9 cellular contexts compared by ENCODE assay signal in the genomic region with DNA sequence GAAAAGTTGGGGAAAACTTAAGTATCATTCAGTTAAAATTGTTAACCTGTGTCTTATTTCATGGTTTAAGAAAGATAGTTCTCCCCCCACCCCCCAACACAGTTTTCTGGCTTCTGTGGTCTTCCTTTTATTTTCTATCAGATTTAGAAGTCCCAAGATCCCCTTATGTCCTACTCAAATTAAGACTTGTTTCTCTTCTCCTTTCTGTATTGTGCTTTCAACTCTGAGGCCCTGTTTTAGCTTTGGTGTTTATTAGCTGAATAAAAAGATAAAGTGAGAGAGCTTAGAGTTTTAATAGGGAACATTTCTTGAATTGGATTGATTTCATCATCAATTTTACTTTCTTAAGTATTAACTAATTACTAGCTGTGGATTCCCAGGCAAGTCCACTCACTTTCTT.
DNase-seq lines count a peak whose midpoint lies in the region; ATAC-seq and TF ChIP-seq lines count a peak whose summit lies in the region.
"Had no signal": no experiment of that assay in that cellular context is flagged by ENCODE, and none has a peak within 500 bp of the region (broad histone marks: within the 10 kb centered on the region; RNA-seq: fewer than 3 reads in every experiment).

No MANE protein-coding gene starts in this region.

- H3K36me3 ChIP-seq in heart right ventricle = no peaks in the 10 kb centered on the region
- H3K36me3 ChIP-seq in thyroid gland = no peaks in the 10 kb centered on the region
- H3K36me3 ChIP-seq: BE2C had no signal

- H3K36me3 Mint-ChIP-seq in activated naive CD8-positive, alpha-beta T cell treated with anti-CD3 and anti-CD28 coated beads, Interleukin-2, amount 50 U/mL, for 24 hours (ENCODE audit: low read depth) = peaks cover 14% of the 10 kb centered on the region

- H3K4me3 ChIP-seq in heart right ventricle (no peak overlapping the region), thyroid gland (replicated peaks in 1 of 3) (no peak overlapping the region), lower leg skin (ENCODE audit: low read depth, poor library complexity, severe bottlenecking) (no peak overlapping the region)

- no peak for TF ChIP-seq CTCF in heart right ventricle (IDR thresholded peaks at IDR 0.05)
- TF ChIP-seq CTCF in thyroid gland (IDR thresholded peaks at IDR 0.05) = no peak
- TF ChIP-seq CTCF in lower leg skin (IDR thresholded peaks at IDR 0.05) = no peak

- no peak for DNase-seq in heart right ventricle
- no peak for DNase-seq in Right ventricle myocardium superior
- DNase-seq in activated naive CD8-positive, alpha-beta T cell treated with anti-CD3 and anti-CD28 coated beads, Interleukin-2, amount 50 U/mL, for 24 hours = no peak
- no peak for DNase-seq in thyroid gland
- DNase-seq in stimulated activated CD4-positive, alpha-beta T cell treated with anti-CD3 and anti-CD28 coated beads, Interleukin-4, amount 100 ng/mL, for 4 hours = no peak
- no peak for DNase-seq in NCI-H774 (lab: John Stamatoyannopoulos, UW)
- DNase-seq in lower leg skin (ENCODE audit: low spot score in 2 of 2) = no peak
- DNase-seq: BE2C had no signal

- H3K4me1 ChIP-seq in heart right ventricle = peaks cover 10 to 58% (median 41%) of the 10 kb centered on the region in 9 donors
- peaks cover 23 to 34% of the 10 kb centered on the region in 2 donors for H3K4me1 ChIP-seq in thyroid gland

- H3K27ac ChIP-seq in heart right ventricle (peak overlapping the region in 9 of 10 donors; percentile 1 to 62 (median 44)), thyroid gland (peak overlapping the region in 2 of 3 donors; percentile 8 to 25)

- intact Hi-C loops in heart right ventricle (cut with DNase I) = no loop called here
- intact Hi-C loops in Right ventricle myocardium superior (cut with DNase I) = no loop called here
- intact Hi-C loops in thyroid gland (cut with DNase I) = no loop called here
- intact Hi-C loops in lower leg skin (cut with DNase I; ENCODE audit: low total_unique reads) = no loop called here

- TF ChIP-seq POLR2A in thyroid gland (IDR thresholded peaks at IDR 0.05) (no peak), lower leg skin (IDR thresholded peaks at IDR 0.05) (no peak)

- peak overlapping the region; percentile 90 for H3K27ac Mint-ChIP-seq in activated naive CD8-positive, alpha-beta T cell treated with anti-CD3 and anti-CD28 coated beads, Interleukin-2, amount 50 U/mL, for 24 hours

- H3K27me3 ChIP-seq in heart right ventricle (no peaks in the 10 kb centered on the region), thyroid gland (no peaks in the 10 kb centered on the region)
- H3K27me3 ChIP-seq: BE2C had no signal

- H3K4me1 Mint-ChIP-seq in activated naive CD8-positive, alpha-beta T cell treated with anti-CD3 and anti-CD28 coated beads, Interleukin-2, amount 50 U/mL, for 24 hours = peaks cover 58% of the 10 kb centered on the region

- H3K4me3 Mint-ChIP-seq in activated naive CD8-positive, alpha-beta T cell treated with anti-CD3 and anti-CD28 coated beads, Interleukin-2, amount 50 U/mL, for 24 hours = peak overlapping the region; percentile 48

- ATAC-seq in heart right ventricle (no peak), Right ventricle myocardium superior (ENCODE audit: poor library complexity) (no peak), HG03060 (IDR thresholded peaks at IDR 0.05; ENCODE audit: low read depth, unreplicated experiment) (peak; percentile 27)
- no peak for ATAC-seq in activated naive CD8-positive, alpha-beta T cell treated with anti-CD3 and anti-CD28 coated beads, Interleukin-2, amount 50 U/mL, for 24 hours

- H3K9me3 Mint-ChIP-seq in activated naive CD8-positive, alpha-beta T cell treated with anti-CD3 and anti-CD28 coated beads, Interleukin-2, amount 50 U/mL, for 24 hours = peaks cover 10% of the 10 kb centered on the region

- H3K27me3 Mint-ChIP-seq in activated naive CD8-positive, alpha-beta T cell treated with anti-CD3 and anti-CD28 coated beads, Interleukin-2, amount 50 U/mL, for 24 hours = peaks cover 1% of the 10 kb centered on the region

- peaks cover 0 to 12% (median 0%) of the 10 kb centered on the region in 11 donors for H3K9me3 ChIP-seq in heart right ventricle
- no peaks in the 10 kb centered on the region for H3K9me3 ChIP-seq in thyroid gland
- H3K9me3 ChIP-seq: BE2C had no signal
